In genomic region chr12:75735853-75736252, GRCh38 we compare ENCODE assay signal across 2 cellular contexts.
TF ChIP-seq lines count a peak whose summit lies in the region.

No MANE protein-coding gene starts in this region.

TF ChIP-seq in IMR-90, 13 proteins besides CTCF, POLR2A, EP300 and RAD21:
- TF ChIP-seq RCOR1 (IDR thresholded peaks at IDR 0.05; ENCODE audit: insufficient replicate concordance, low read length) = no peak
- TF ChIP-seq MXI1 (IDR thresholded peaks at IDR 0.05; ENCODE audit: borderline replicate concordance, low read depth, low read length) = no peak
- TF ChIP-seq, protein P1, sequence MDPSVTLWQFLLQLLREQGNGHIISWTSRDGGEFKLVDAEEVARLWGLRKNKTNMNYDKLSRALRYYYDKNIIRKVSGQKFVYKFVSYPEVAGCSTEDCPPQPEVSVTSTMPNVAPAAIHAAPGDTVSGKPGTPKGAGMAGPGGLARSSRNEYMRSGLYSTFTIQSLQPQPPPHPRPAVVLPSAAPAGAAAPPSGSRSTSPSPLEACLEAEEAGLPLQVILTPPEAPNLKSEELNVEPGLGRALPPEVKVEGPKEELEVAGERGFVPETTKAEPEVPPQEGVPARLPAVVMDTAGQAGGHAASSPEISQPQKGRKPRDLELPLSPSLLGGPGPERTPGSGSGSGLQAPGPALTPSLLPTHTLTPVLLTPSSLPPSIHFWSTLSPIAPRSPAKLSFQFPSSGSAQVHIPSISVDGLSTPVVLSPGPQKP (IDR thresholded peaks at IDR 0.05; ENCODE audit: borderline replicate concordance, low read depth, low read length) = no peak
- no peak for TF ChIP-seq CEBPB (IDR thresholded peaks at IDR 0.05; ENCODE audit: low read depth, low read length)
- no peak for TF ChIP-seq NFE2L2 (IDR thresholded peaks at IDR 0.05; ENCODE audit: low read depth, low read length)
- no peak for TF ChIP-seq CHD1 (IDR thresholded peaks at IDR 0.05; ENCODE audit: low read depth, low read length)
- TF ChIP-seq MAFK (IDR thresholded peaks at IDR 0.05; ENCODE audit: low read depth, low read length) = no peak
- no peak for TF ChIP-seq SMC3 (IDR thresholded peaks at IDR 0.05; ENCODE audit: low read depth, low read length)
- TF ChIP-seq, protein P2, sequence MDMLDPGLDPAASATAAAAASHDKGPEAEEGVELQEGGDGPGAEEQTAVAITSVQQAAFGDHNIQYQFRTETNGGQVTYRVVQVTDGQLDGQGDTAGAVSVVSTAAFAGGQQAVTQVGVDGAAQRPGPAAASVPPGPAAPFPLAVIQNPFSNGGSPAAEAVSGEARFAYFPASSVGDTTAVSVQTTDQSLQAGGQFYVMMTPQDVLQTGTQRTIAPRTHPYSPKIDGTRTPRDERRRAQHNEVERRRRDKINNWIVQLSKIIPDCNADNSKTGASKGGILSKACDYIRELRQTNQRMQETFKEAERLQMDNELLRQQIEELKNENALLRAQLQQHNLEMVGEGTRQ (IDR thresholded peaks at IDR 0.05; ENCODE audit: low read depth, low read length) = no peak
- no peak for TF ChIP-seq RFX5 (IDR thresholded peaks at IDR 0.05; ENCODE audit: low read depth, low read length)
- TF ChIP-seq FOS (IDR thresholded peaks at IDR 0.05; ENCODE audit: low read depth, low read length) = no peak
- TF ChIP-seq BHLHE40 (IDR thresholded peaks at IDR 0.05; ENCODE audit: low read depth, low read length) = no peak

TF ChIP-seq in HepG2, 621 proteins besides CTCF, POLR2A, EP300 and RAD21:
- TF ChIP-seq FOSL2 (CRISPR knock-in tag; IDR thresholded peaks at IDR 0.05) (0 out of 2 replicates have a peak, but pooled peaks have one; percentile 9), GATAD2A (CRISPR knock-in tag; IDR thresholded peaks at IDR 0.05) (no peak), REPIN1 (CRISPR knock-in tag; IDR thresholded peaks at IDR 0.05; ENCODE audit: borderline replicate concordance, low read depth) (no peak)
